ENCODE assay signal across 18 cellular contexts in genomic region chr4:154720618-154721267, GRCh38. TPM values are rescaled to one million over a fixed set of nuclear protein-coding genes. Genes with fewer than 3 reads are reported as not detected.
DNase-seq lines count a peak whose midpoint lies in the region; ATAC-seq and TF ChIP-seq lines count a peak whose summit lies in the region.
"Had no signal": no experiment of that assay in that cellular context is flagged by ENCODE, and none has a peak within 500 bp of the region (broad histone marks: within the 10 kb centered on the region; RNA-seq: fewer than 3 reads in every experiment).

No MANE protein-coding gene starts in this region.

- peak overlapping the region; percentile 62 for H3K27ac ChIP-seq in RWPE2 (ENCODE audit: poor library complexity, severe bottlenecking)
- H3K27ac ChIP-seq: Peyer's patch had no signal

- H3K27me3 Mint-ChIP-seq in activated T-cell treated with anti-CD3 and anti-CD28 coated beads, Interleukin-2, amount 50 U/mL, for 72 hours (ENCODE audit: low read depth) = peaks cover 8% of the 10 kb centered on the region

- TF ChIP-seq CTCF in RWPE2 (IDR thresholded peaks at IDR 0.05; ENCODE audit: poor library complexity, severe bottlenecking) = no peak
- TF ChIP-seq CTCF in epithelial cell of proximal tubule (conservative IDR thresholded peaks at IDR 0.05; ENCODE audit: low read depth, low read length) = peak; percentile 18

- H3K9me3 Mint-ChIP-seq in activated T-cell treated with anti-CD3 and anti-CD28 coated beads, Interleukin-2, amount 50 U/mL, for 72 hours = no peaks in the 10 kb centered on the region

- H3K4me1 ChIP-seq in RWPE2 (ENCODE audit: insufficient read depth, poor library complexity, severe bottlenecking) = peaks cover 19% of the 10 kb centered on the region
- H3K4me1 ChIP-seq: Peyer's patch had no signal

- H3K9me3 ChIP-seq in RWPE2 (ENCODE audit: severe bottlenecking) = no peaks in the 10 kb centered on the region
- H3K9me3 ChIP-seq: Peyer's patch had no signal

- H3K4me3 Mint-ChIP-seq in activated T-cell treated with anti-CD3 and anti-CD28 coated beads, Interleukin-2, amount 50 U/mL, for 72 hours = peak overlapping the region in 1 of 2 donors; percentile 23
- H3K4me3 Mint-ChIP-seq: CD14-positive monocyte had no signal

- H3K4me3 ChIP-seq in RWPE2 (ENCODE audit: severe bottlenecking) (no peak overlapping the region), epithelial cell of proximal tubule (ENCODE audit: low read depth, low read length) (no peak overlapping the region)
- H3K4me3 ChIP-seq: Peyer's patch had no signal

- no peaks in the 10 kb centered on the region for H3K36me3 Mint-ChIP-seq in activated T-cell treated with anti-CD3 and anti-CD28 coated beads, Interleukin-2, amount 50 U/mL, for 72 hours (ENCODE audit: insufficient read depth in 2 of 2)
- H3K36me3 Mint-ChIP-seq: CD14-positive monocyte had no signal

- ATAC-seq in activated T-cell treated with anti-CD3 and anti-CD28 coated beads, Interleukin-2, amount 50 U/mL, for 72 hours (replicated peaks in 1 of 2) = peak; percentile 25 to 30
- no peak for ATAC-seq in RWPE2 (ENCODE audit: low read depth)
- ATAC-seq: HepG2 had no signal

- H3K27ac Mint-ChIP-seq in activated T-cell treated with anti-CD3 and anti-CD28 coated beads, Interleukin-2, amount 50 U/mL, for 72 hours = peak overlapping the region; percentile 69
- H3K27ac Mint-ChIP-seq: CD14-positive monocyte had no signal

- no peak for DNase-seq in activated T-cell treated with anti-CD3 and anti-CD28 coated beads, Interleukin-2, amount 50 U/mL, for 72 hours
- DNase-seq in activated T-cell treated with anti-CD3 and anti-CD28 coated beads for 4 hours = no peak
- DNase-seq in RWPE2 (ENCODE audit: low spot score) = no peak
- no peak for DNase-seq in epithelial cell of proximal tubule (ENCODE audit: low read depth)
- DNase-seq in putamen (ENCODE audit: low spot score) = peak; percentile 13
- no peak for DNase-seq in SHP77 treated with DMSO at 0.1 percent for 48 hours (lab: John Stamatoyannopoulos, UW)
- no peak for DNase-seq in DMS 273 treated with DMSO at 0.1 percent for 48 hours (lab: John Stamatoyannopoulos, UW)
- no peak for DNase-seq in DMS79 treated with DMSO at 0.1 percent for 48 hours (lab: John Stamatoyannopoulos, UW)
- DNase-seq: COR-L47, MM.1S, NCI-H1105, NCI-H1694 treated with DMSO at 0.1 percent for 48 hours, NCI-H446, NCI-H774, Peyer's patch, SHP77 had no signal

- H3K27me3 ChIP-seq in RWPE2 (ENCODE audit: insufficient read depth, poor library complexity, severe bottlenecking) = no peaks in the 10 kb centered on the region
- H3K27me3 ChIP-seq: Peyer's patch had no signal

- peaks cover 9% of the 10 kb centered on the region for H3K4me1 Mint-ChIP-seq in activated T-cell treated with anti-CD3 and anti-CD28 coated beads, Interleukin-2, amount 50 U/mL, for 72 hours (ENCODE audit: low read depth)

- no peaks in the 10 kb centered on the region for H3K36me3 ChIP-seq in RWPE2 (ENCODE audit: low read depth)
- H3K36me3 ChIP-seq: Peyer's patch had no signal

RNA-seq across cellular contexts. Expression of gene LRAT, which starts 23.1 kb away (rescaled TPM):
- not detected for total RNA-seq in activated T-cell treated with anti-CD3 and anti-CD28 coated beads, Interleukin-2, amount 50 U/mL, for 72 hours
- total RNA-seq in epithelial cell of proximal tubule = 0.43 and 2.2 TPM in 2 replicates
- total RNA-seq: HepG2 had no signal
